ENCODE assay signal across 37 cellular contexts in genomic region chr18:32798209-32798960, GRCh38. TPM values are rescaled to one million over a fixed set of nuclear protein-coding genes. Genes with fewer than 3 reads are reported as not detected.
"Had no signal": no experiment of that assay in that cellular context is flagged by ENCODE, and none has a peak within 500 bp of the region (broad histone marks: within the 10 kb centered on the region; RNA-seq: fewer than 3 reads in every experiment).

No MANE protein-coding gene starts in this region.

- H3K36me3 Mint-ChIP-seq: activated CD4-positive, alpha-beta memory T cell treated with anti-CD3 and anti-CD28 coated beads for 36 hours; activated naive CD4-positive, alpha-beta T cell treated with anti-CD3 and anti-CD28 coated beads, Interleukin-2, amount 50 U/mL, for 72 hours had no signal

- H3K4me1 Mint-ChIP-seq: activated CD4-positive, alpha-beta T cell treated with anti-CD3 and anti-CD28 coated beads, Interleukin-2, amount 10 ng/mL, durations not matched to agents 24 days and 14 days; activated naive CD8-positive, alpha-beta T cell treated with anti-CD3 and anti-CD28 coated beads for 36 hours; activated T-helper 17 cell treated with anti-CD3 and anti-CD28 coated beads, Interleukin-2, amount 50 U/mL, for 72 hours had no signal

- FAIRE-seq: astrocyte, colon, TTC549 had no signal

- H3K27ac ChIP-seq: adrenal gland, body of pancreas, brain microvascular endothelial cell, breast epithelium, VCaP had no signal

- H3K9me3 Mint-ChIP-seq: activated CD4-positive, alpha-beta T cell treated with anti-CD3 and anti-CD28 coated beads, Interleukin-2, amount 10 ng/mL, durations not matched to agents 24 days and 14 days had no signal

- H3K4me3 ChIP-seq: adrenal gland, body of pancreas, breast epithelium had no signal

- H3K27me3 Mint-ChIP-seq: activated B cell treated with CpG ODN at 0.5 μM for 24 hours; activated CD4-positive, alpha-beta T cell treated with anti-CD3 and anti-CD28 coated beads, Interleukin-2, amount 10 ng/mL, durations not matched to agents 24 days and 14 days; activated CD8-positive, alpha-beta T cell treated with anti-CD3 and anti-CD28 coated beads for 36 hours; activated naive CD8-positive, alpha-beta T cell treated with anti-CD3 and anti-CD28 coated beads for 36 hours had no signal

- H3K27ac Mint-ChIP-seq: activated B cell treated with CpG ODN at 0.5 μM for 24 hours; activated CD4-positive, alpha-beta memory T cell treated with anti-CD3 and anti-CD28 coated beads for 36 hours; activated CD4-positive, alpha-beta T cell treated with anti-CD3 and anti-CD28 coated beads, Interleukin-2, amount 10 ng/mL, durations not matched to agents 24 days and 14 days; activated CD8-positive, alpha-beta T cell treated with anti-CD3 and anti-CD28 coated beads for 36 hours; activated naive CD4-positive, alpha-beta T cell treated with anti-CD3 and anti-CD28 coated beads for 36 hours; activated naive CD4-positive, alpha-beta T cell treated with anti-CD3 and anti-CD28 coated beads, Interleukin-2, amount 50 U/mL, for 72 hours; activated naive CD8-positive, alpha-beta T cell treated with anti-CD3 and anti-CD28 coated beads for 36 hours; activated T-cell treated with anti-CD3 and anti-CD28 coated beads, Interleukin-2, amount 50 U/mL, for 72 hours; activated T-helper 1 cell treated with anti-CD3 and anti-CD28 coated beads, Interleukin-12 subunit alpha, Interleukin-12 subunit beta, Interleukin-2, Interleukin-4 antibody, amounts not matched to agents 30 ng/mL and 10 ng/mL and 1 ng/mL, durations not matched to agents 14 hours and 24 hours and 36 hours; activated T-helper 17 cell treated with anti-CD3 and anti-CD28 coated beads, Interleukin-2, amount 50 U/mL, for 72 hours; T-helper 2 cell treated with Interferon-gamma antibody and Interleukin-4, amounts not matched to agents 5 μg/mL and 100 μg/mL, for 36 hours had no signal

- H3K27me3 ChIP-seq: adrenal gland, body of pancreas, brain microvascular endothelial cell, breast epithelium had no signal

- H3K36me3 ChIP-seq: adrenal gland, brain microvascular endothelial cell, breast epithelium had no signal

- H3K9me3 ChIP-seq: adrenal gland, body of pancreas had no signal

- H3K4me3 Mint-ChIP-seq: activated B cell treated with CpG ODN at 0.5 μM for 24 hours; activated CD4-positive, alpha-beta memory T cell treated with anti-CD3 and anti-CD28 coated beads for 36 hours; activated CD4-positive, alpha-beta T cell treated with anti-CD3 and anti-CD28 coated beads, Interleukin-2, amount 10 ng/mL, durations not matched to agents 24 days and 14 days; activated CD8-positive, alpha-beta T cell treated with anti-CD3 and anti-CD28 coated beads for 36 hours; activated naive CD4-positive, alpha-beta T cell treated with anti-CD3 and anti-CD28 coated beads for 36 hours; activated naive CD8-positive, alpha-beta T cell treated with anti-CD3 and anti-CD28 coated beads for 36 hours; activated T-cell treated with anti-CD3 and anti-CD28 coated beads, Interleukin-2, amount 50 U/mL, for 4 hours; activated T-cell treated with anti-CD3 and anti-CD28 coated beads, Interleukin-2, amount 50 U/mL, for 72 hours; activated T-helper 1 cell treated with anti-CD3 and anti-CD28 coated beads, Interleukin-12 subunit alpha, Interleukin-12 subunit beta, Interleukin-2, Interleukin-4 antibody, amounts not matched to agents 30 ng/mL and 10 ng/mL and 1 ng/mL, durations not matched to agents 14 hours and 24 hours and 36 hours; activated T-helper 17 cell treated with anti-CD3 and anti-CD28 coated beads, Interleukin-2, amount 50 U/mL, for 72 hours; T-helper 2 cell treated with Interferon-gamma antibody and Interleukin-4, amounts not matched to agents 5 μg/mL and 100 μg/mL, for 36 hours had no signal

- H3K4me1 ChIP-seq: adrenal gland, body of pancreas, breast epithelium had no signal

- ATAC-seq: activated CD8-positive, alpha-beta T cell treated with anti-CD3 and anti-CD28 coated beads for 36 hours; activated naive CD4-positive, alpha-beta T cell treated with anti-CD3 and anti-CD28 coated beads, Interleukin-2, amount 50 U/mL, for 72 hours; activated T-cell treated with anti-CD3 and anti-CD28 coated beads, Interleukin-2, amount 50 U/mL, for 4 hours; activated T-cell treated with anti-CD3 and anti-CD28 coated beads, Interleukin-2, amount 50 U/mL, for 72 hours; activated T-helper 17 cell treated with anti-CD3 and anti-CD28 coated beads, Interleukin-2, amount 50 U/mL, for 72 hours; body of pancreas had no signal

- DNase-seq: activated B cell treated with CpG ODN at 0.5 μM for 24 hours; activated CD4-positive, alpha-beta memory T cell treated with anti-CD3 and anti-CD28 coated beads for 36 hours; activated CD4-positive, alpha-beta T cell treated with anti-CD3 and anti-CD28 coated beads for 4 hours; activated CD4-positive, alpha-beta T cell treated with anti-CD3 and anti-CD28 coated beads, Interleukin-2, amount 10 ng/mL, durations not matched to agents 24 days and 14 days; activated CD4-positive, alpha-beta T cell treated with anti-CD3 and anti-CD28 coated beads, Interleukin-2, amount 50 U/mL, for 1 hour; activated CD4-positive, alpha-beta T cell treated with anti-CD3 and anti-CD28 coated beads, Interleukin-2, amount 50 U/mL, for 4 hours; activated CD4-positive, CD25-positive, alpha-beta regulatory T cell treated with anti-CD3 and anti-CD28 coated beads, Interleukin-2, amount 50 U/mL, for 72 hours; activated CD8-positive, alpha-beta memory T cell treated with anti-CD3 and anti-CD28 coated beads, Interleukin-2, amount 50 U/mL, for 4 hours; activated CD8-positive, alpha-beta T cell treated with anti-CD3 and anti-CD28 coated beads for 36 hours; activated effector memory CD4-positive, alpha-beta T cell treated with anti-CD3 and anti-CD28 coated beads, Interleukin-2, amount 50 U/mL, for 16 hours; activated gamma-delta T cell treated with Interleukin-2 at 50 U/mL for 16 hours; activated naive CD4-positive, alpha-beta T cell; activated naive CD4-positive, alpha-beta T cell treated with anti-CD3 and anti-CD28 coated beads for 36 hours; activated naive CD4-positive, alpha-beta T cell treated with anti-CD3 and anti-CD28 coated beads, Interleukin-2, amount 50 U/mL, for 16 hours; activated naive CD8-positive, alpha-beta T cell treated with anti-CD3 and anti-CD28 coated beads for 36 hours; activated T-cell treated with anti-CD3 and anti-CD28 coated beads for 4 hours; activated T-cell treated with anti-CD3 and anti-CD28 coated beads, Interleukin-2, amount 50 U/mL, for 1 hour; activated T-cell treated with anti-CD3 and anti-CD28 coated beads, Interleukin-2, amount 50 U/mL, for 4 hours; activated T-cell treated with anti-CD3 and anti-CD28 coated beads, Interleukin-2, amount 50 U/mL, for 72 hours; adrenal gland; amniotic stem cell; aorta; body of pancreas; brain microvascular endothelial cell; central memory CD4-positive, alpha-beta T cell; T-helper 2 cell; T-helper 9 cell had no signal

RNA-seq across cellular contexts. Expression of gene KLHL14, which starts 25.6 kb away (rescaled TPM):
- total RNA-seq: activated CD4-positive, alpha-beta memory T cell treated with anti-CD3 and anti-CD28 coated beads for 36 hours; activated CD4-positive, alpha-beta T cell treated with anti-CD3 and anti-CD28 coated beads, Interleukin-2, amount 10 ng/mL, durations not matched to agents 24 days and 14 days; activated CD8-positive, alpha-beta memory T cell treated with anti-CD3 and anti-CD28 coated beads for 36 hours; activated CD8-positive, alpha-beta T cell treated with anti-CD3 and anti-CD28 coated beads for 36 hours; activated naive CD4-positive, alpha-beta T cell treated with anti-CD3 and anti-CD28 coated beads for 36 hours; activated naive CD4-positive, alpha-beta T cell treated with anti-CD3 and anti-CD28 coated beads, Interleukin-2, amount 50 U/mL, for 72 hours; activated T-cell treated with anti-CD3 and anti-CD28 coated beads, Interleukin-2, amount 50 U/mL, for 4 hours; activated T-helper 1 cell treated with anti-CD3 and anti-CD28 coated beads, Interleukin-12 subunit alpha, Interleukin-12 subunit beta, Interleukin-2, Interleukin-4 antibody, amounts not matched to agents 30 ng/mL and 10 ng/mL and 1 ng/mL, durations not matched to agents 14 hours and 24 hours and 36 hours; activated T-helper 17 cell treated with anti-CD3 and anti-CD28 coated beads, Interleukin-2, amount 50 U/mL, for 72 hours; body of pancreas had no signal
- polyA plus RNA-seq: aorta had no signal
